ENCODE assay signal across 13 cellular contexts in the genomic region with DNA sequence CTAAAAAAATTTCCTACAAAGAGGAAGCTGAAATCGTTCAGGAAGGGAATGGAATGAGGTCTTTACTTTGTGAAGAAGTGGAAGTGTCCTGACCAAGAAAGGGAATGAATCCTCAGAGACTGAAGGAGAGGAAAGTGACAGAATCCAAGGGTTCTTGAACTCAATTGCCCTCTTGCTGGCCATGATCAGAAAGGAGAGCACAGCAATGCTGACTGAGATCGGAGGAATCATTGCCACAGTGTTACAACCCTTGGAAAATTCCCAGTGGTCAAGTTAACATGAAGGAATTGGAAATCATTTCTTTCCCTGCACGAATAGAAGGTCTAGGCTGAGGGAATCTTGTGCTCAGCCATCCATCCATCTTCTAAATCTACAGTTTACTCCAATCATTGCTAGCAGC.
"Had no signal": no experiment of that assay in that cellular context is flagged by ENCODE, and none has a peak within 500 bp of the region (broad histone marks: within the 10 kb centered on the region; RNA-seq: fewer than 3 reads in every experiment).

No MANE protein-coding gene starts in this region.

- H3K27ac ChIP-seq: epithelial cell of prostate, WERI-Rb-1 had no signal

- ATAC-seq: activated CD8-positive, alpha-beta T cell treated with anti-CD3 and anti-CD28 coated beads for 36 hours; effector memory CD8-positive, alpha-beta T cell; left colon; natural killer cell had no signal

- H3K36me3 ChIP-seq: WERI-Rb-1 had no signal

- DNase-seq: activated CD4-positive, alpha-beta T cell treated with anti-CD3 and anti-CD28 coated beads for 4 hours; activated CD8-positive, alpha-beta memory T cell treated with anti-CD3 and anti-CD28 coated beads, Interleukin-2, amount 50 U/mL, for 4 hours; activated CD8-positive, alpha-beta T cell treated with anti-CD3 and anti-CD28 coated beads for 36 hours; activated naive CD4-positive, alpha-beta T cell treated with anti-CD3 and anti-CD28 coated beads for 36 hours; cerebellar nuclear complex; effector memory CD8-positive, alpha-beta T cell; left colon; natural killer cell; substantia nigra; T1000; trophoblast cell; WERI-Rb-1 had no signal
